ENCODE assay signal across 11 cellular contexts in genomic region chr7:768881-769504, GRCh38. TPM values are rescaled to one million over a fixed set of nuclear protein-coding genes. Genes with fewer than 3 reads are reported as not detected.
DNase-seq lines count a peak whose midpoint lies in the region; ATAC-seq, FAIRE-seq and TF ChIP-seq lines count a peak whose summit lies in the region.
"Had no signal": no experiment of that assay in that cellular context is flagged by ENCODE, and none has a peak within 500 bp of the region (broad histone marks: within the 10 kb centered on the region; RNA-seq: fewer than 3 reads in every experiment).

No MANE protein-coding gene starts in this region.

- H3K4me2 ChIP-seq in Loucy (ENCODE audit: low read depth, low read length, poor library complexity, severe bottlenecking) (no peak overlapping the region), H1 (ENCODE audit: insufficient read depth in 1 of 2, low read depth in 2 of 2, low read length in 2 of 2) (no peak overlapping the region)

- H3K27me3 ChIP-seq in Loucy (ENCODE audit: insufficient read depth, low read length, poor library complexity, severe bottlenecking) (no peaks in the 10 kb centered on the region), H1 (replicated peaks in 1 of 4; ENCODE audit: control insufficient read depth in 3 of 4, extremely low read depth in 1 of 4, insufficient read depth in 3 of 4, low read length in 3 of 4) (no peaks in the 10 kb centered on the region)

- in situ Hi-C loops in ACHN (cut with HindIII; ENCODE audit: low pct_ligation_motif_present, low pct_unique_long_range_greater_than_20kb, low sequenced_read_pairs): no loop called here

- H2BK5ac ChIP-seq in H1 (ENCODE audit: low read depth, low read length): no peak overlapping the region

- FAIRE-seq in H1 (lab: Jason Lieb, UNC) (no peak), GM19239 (lab: Jason Lieb, UNC) (no peak), frontal cortex (lab: Jason Lieb, UNC) (no peak)

- H3K4ac ChIP-seq in H1 (replicated peaks; ENCODE audit: insufficient read length, low read depth, low read length): no peak overlapping the region

- H3K56ac ChIP-seq in H1 (replicated peaks; ENCODE audit: insufficient read length, low read depth, low read length): no peak overlapping the region

- no peak for ATAC-seq in GM18517 (IDR thresholded peaks at IDR 0.05; ENCODE audit: unreplicated experiment)

- H3K23ac ChIP-seq in H1 (ENCODE audit: insufficient read length): no peak overlapping the region

- H3K14ac ChIP-seq in H1 (ENCODE audit: insufficient read length): no peak overlapping the region

- no peak overlapping the region for H2BK20ac ChIP-seq in H1 (ENCODE audit: low read length)

- CTCF ChIA-PET in H1 (lab: Charles Lee; ENCODE audit: partially characterized antibody): interaction anchor here (0.6 to 4.0 kb wide), 9 partner anchors 11 to 447 kb away, joined by 3 to 22 read pairs (median 4); no protein-coding TSS in a partner anchor

- no peaks in the 10 kb centered on the region; the same call in 1 of the 2 replicates for H3K79me1 ChIP-seq in H1 (ENCODE audit: low read depth, low read length)

- H3K4me3 ChIP-seq in Loucy (ENCODE audit: low read length, poor library complexity, severe bottlenecking) (no peak overlapping the region), H1 (ENCODE audit: extremely low read depth in 1 of 4, insufficient read depth in 2 of 4, low read depth in 3 of 4, low read length in 4 of 4) (no peak overlapping the region)

- no peak overlapping the region for H4K91ac ChIP-seq in H1 (replicated peaks; ENCODE audit: insufficient read length, low read length)

- peak; percentile 18; the same call in 1 of the 2 replicates for TF ChIP-seq CTCF in Loucy (conservative IDR thresholded peaks at IDR 0.05; ENCODE audit: low read length)
- peak; percentile 18 to 48 (median 40); a peak in 3 of 4 replicates for TF ChIP-seq CTCF in H1 (IDR thresholded peaks at IDR 0.05; ENCODE audit: control extremely low read depth in 1 of 3, insufficient read depth in 1 of 3, low read depth in 1 of 3, low read length in 3 of 3)

- H3K4me1 ChIP-seq in Loucy (ENCODE audit: insufficient read depth, low read length, poor library complexity, severe bottlenecking) (no peaks in the 10 kb centered on the region), H1 (replicated peaks in 1 of 4; ENCODE audit: control insufficient read depth in 3 of 4, insufficient read depth in 4 of 4, low read length in 3 of 4) (peaks cover 0 to 3% (median under 1%) of the 10 kb centered on the region in 4 experiments; a peak in 2 of 7 replicates)

- H3K36me3 ChIP-seq in Loucy (ENCODE audit: insufficient read depth, low read length) (peaks cover 24% of the 10 kb centered on the region; the same call in 1 of the 2 replicates), H1 (ENCODE audit: control insufficient read depth in 2 of 4, insufficient read depth in 4 of 4, low read length in 3 of 4) (peaks cover 8 to 23% (median 16%) of the 10 kb centered on the region in 4 experiments)

- no peak for TF ChIP-seq POLR2A in H1 (IDR thresholded peaks at IDR 0.05; ENCODE audit: control extremely low read depth in 1 of 2, low read depth in 2 of 2, low read length in 2 of 2)

- H3K79me2 ChIP-seq in Loucy (ENCODE audit: insufficient read depth, low read length) (no peaks in the 10 kb centered on the region), H1 (ENCODE audit: control insufficient read depth in 1 of 2, insufficient read depth in 2 of 2, low read length in 2 of 2) (no peaks in the 10 kb centered on the region)

- peak; percentile 34 to 48; a peak in 3 of 4 replicates for TF ChIP-seq RAD21 in H1 (IDR thresholded peaks at IDR 0.05 in 1 of 2, conservative IDR thresholded peaks at IDR 0.05 in 1 of 2; ENCODE audit: low read depth in 2 of 2, low read length in 2 of 2)

- H3K9me2 ChIP-seq in Loucy (replicated peaks; ENCODE audit: low read depth, low read length): no peaks in the 10 kb centered on the region

- H3F3A ChIP-seq in Loucy (ENCODE audit: low read depth): no peaks in the 10 kb centered on the region

- H2AK5ac ChIP-seq in H1 (ENCODE audit: low read depth, low read length): no peak overlapping the region

- no peak overlapping the region for H3K27ac ChIP-seq in H1 (ENCODE audit: low read depth, low read length)

- no peak overlapping the region for H2BK120ac ChIP-seq in H1 (replicated peaks; ENCODE audit: low read depth, low read length)

- DNase-seq in ACHN: peak; percentile 33
- peak; percentile 10 to 63 for DNase-seq in H1 (ENCODE audit: low read depth in 1 of 2, low spot score in 2 of 2)
- DNase-seq in mucosa of gallbladder (ENCODE audit: low spot score): peak; percentile 20
- no peak for DNase-seq in GM19239 (ENCODE audit: insufficient read length, low spot score)
- DNase-seq in T-helper 1 cell: no peak
- DNase-seq in frontal cortex (ENCODE audit: low spot score in 2 of 2): no peak
- DNase-seq: CD4-positive, alpha-beta memory T cell; foreskin fibroblast; NCI-H187 treated with DMSO at 0.1 percent for 48 hours had no signal

- H4K8ac ChIP-seq in H1 (ENCODE audit: extremely low read depth, insufficient read depth, low read length): no peak overlapping the region

- H3K9me3 ChIP-seq in Loucy (ENCODE audit: insufficient read depth, low read depth, low read length) (no peaks in the 10 kb centered on the region), H1 (ENCODE audit: insufficient read depth in 2 of 2, low read depth in 1 of 2, low read length in 1 of 2) (no peaks in the 10 kb centered on the region)

- no peaks in the 10 kb centered on the region for H3K23me2 ChIP-seq in H1 (ENCODE audit: low read depth, low read length)

- H3K9ac ChIP-seq in Loucy (ENCODE audit: low read depth, low read length, poor library complexity, severe bottlenecking) (no peak overlapping the region), H1 (replicated peaks in 1 of 4; ENCODE audit: extremely low read depth in 1 of 4, low read depth in 3 of 4, low read length in 3 of 4) (no peak overlapping the region)

- H2AFZ ChIP-seq in Loucy (ENCODE audit: low read length) (no peak overlapping the region), H1 (ENCODE audit: low read length) (no peak overlapping the region)

- H4K5ac ChIP-seq in H1 (ENCODE audit: insufficient read length, low read depth, low read length): no peak overlapping the region

- H4K20me1 ChIP-seq in Loucy (ENCODE audit: insufficient read depth, low read length, poor library complexity, severe bottlenecking) (no peaks in the 10 kb centered on the region), H1 (replicated peaks in 1 of 2; ENCODE audit: control insufficient read depth in 1 of 2, insufficient read depth in 2 of 2, low read length in 2 of 2) (peaks cover 2 to 8% of the 10 kb centered on the region in 2 experiments)

- no peak overlapping the region for H2BK12ac ChIP-seq in H1 (ENCODE audit: low read depth, low read length)

- POLR2A ChIA-PET in H1 (lab: Charles Lee; ENCODE audit: partially characterized antibody): no interaction called here

- no peak overlapping the region for H2BK15ac ChIP-seq in H1 (ENCODE audit: low read length)

- no peak overlapping the region for H3K18ac ChIP-seq in H1 (ENCODE audit: extremely low read depth, low read length)

- no peak for TF ChIP-seq EP300 in H1 (IDR thresholded peaks at IDR 0.05; ENCODE audit: borderline replicate concordance in 1 of 2, low read depth in 2 of 2, low read length in 2 of 2)

- 93% methylated on average over 32 of the region's 36 CpGs; no CpG with 5 or more reads in 1 of the 2 experiments for WGBS in H1 (ENCODE audit: extremely low coverage in 1 of 2, insufficient coverage in 1 of 2, insufficient read length in 1 of 2, insufficient replicate concordance in 2 of 2, low coverage in 1 of 2, low lambda C conversion rate in 2 of 2, missing lambda C conversion rate in 1 of 2), 2 experiments

TF ChIP-seq in H1, 55 proteins besides CTCF, POLR2A, EP300 and RAD21 (continues in another document):
- TF ChIP-seq TCF12 (IDR thresholded peaks at IDR 0.05; ENCODE audit: low read depth, low read length) (no peak), CBX8 (IDR thresholded peaks at IDR 0.05; ENCODE audit: borderline replicate concordance, low read depth, low read length) (no peak), JUND (IDR thresholded peaks at IDR 0.05; ENCODE audit: low read length) (no peak), ATF2 (IDR thresholded peaks at IDR 0.05; ENCODE audit: low read length) (no peak), SP2 (IDR thresholded peaks at IDR 0.05; ENCODE audit: low read length) (no peak)

RNA-seq across cellular contexts. Expression of gene PRKAR1B, which starts 41.9 kb away (rescaled TPM):
- total RNA-seq in H1 (2021; fragmentation: NEBNext Ultra II Directional; extraction: Animal tissue kit (Norgen Biotek cat#: 25700)): 55.7 and 58.0 TPM in 2 replicates
- polyA plus RNA-seq in H1 (2011; rRNA removed): 12.3 and 23.2 TPM in 2 replicates
- polyA plus RNA-seq in H1 (2011; cell fraction: cytosol; rRNA removed): 25.3 TPM
- 30.8 TPM for polyA plus RNA-seq in H1 (2011; cell fraction: nucleus; rRNA removed)
- polyA plus RNA-seq in H1 (2012, experiment 1 of 2): 43.9 to 55.5 TPM (median 53.2 TPM) in 4 replicates
- polyA plus RNA-seq in H1 (2012, experiment 2 of 2): 35.0 TPM
- 18.5 TPM for polyA plus RNA-seq in H1 (2013, experiment 1 of 2)
- polyA plus RNA-seq in H1 (2013, experiment 2 of 2): 19.0 TPM
- 43.0 and 43.2 TPM in 2 replicates for polyA minus RNA-seq in H1 (2011; rRNA and poly(A)+ RNA removed)
- 28.6 TPM for polyA minus RNA-seq in H1 (2011; cell fraction: cytosol; rRNA and poly(A)+ RNA removed)
- polyA minus RNA-seq in H1 (2011; cell fraction: nucleus; rRNA and poly(A)+ RNA removed): 22.1 TPM
- total RNA-seq in mucosa of gallbladder (19.9 TPM), frontal cortex (80.7 TPM)

RNA-seq across cellular contexts. Expression of gene DNAAF5, which starts 42.5 kb away (rescaled TPM):
- total RNA-seq in H1 (2021; fragmentation: NEBNext Ultra II Directional; extraction: Animal tissue kit (Norgen Biotek cat#: 25700)): 55.1 and 56.5 TPM in 2 replicates
- 95.9 and 164 TPM in 2 replicates for polyA plus RNA-seq in H1 (2011; rRNA removed)
- 46.8 TPM for polyA plus RNA-seq in H1 (2011; cell fraction: cytosol; rRNA removed)
- polyA plus RNA-seq in H1 (2011; cell fraction: nucleus; rRNA removed): 73.5 TPM
- polyA plus RNA-seq in H1 (2012, experiment 1 of 2): 34.1 to 57.9 TPM (median 53.4 TPM) in 4 replicates
- polyA plus RNA-seq in H1 (2012, experiment 2 of 2): 45.5 TPM
- polyA plus RNA-seq in H1 (2013, experiment 1 of 2): 33.9 TPM
- 34.7 TPM for polyA plus RNA-seq in H1 (2013, experiment 2 of 2)
- polyA minus RNA-seq in H1 (2011; rRNA and poly(A)+ RNA removed): 50.1 and 75.3 TPM in 2 replicates
- polyA minus RNA-seq in H1 (2011; cell fraction: cytosol; rRNA and poly(A)+ RNA removed): 44.4 TPM
- 43.4 TPM for polyA minus RNA-seq in H1 (2011; cell fraction: nucleus; rRNA and poly(A)+ RNA removed)
- 30.9 TPM for total RNA-seq in mucosa of gallbladder
- 6.5 TPM for total RNA-seq in frontal cortex

Comparison
In these comparisons a context has a peak if more than half of its experiments do, and no peak if none do; other contexts are left out.
1. DNase-seq: peak in ACHN (single experiment), H1 (2 of 2) and mucosa of gallbladder (single experiment); none in GM19239 (single experiment), T-helper 1 cell (0 of 5) and frontal cortex (0 of 2).